ENCODE assay signal across 10 cellular contexts in the genomic region with DNA sequence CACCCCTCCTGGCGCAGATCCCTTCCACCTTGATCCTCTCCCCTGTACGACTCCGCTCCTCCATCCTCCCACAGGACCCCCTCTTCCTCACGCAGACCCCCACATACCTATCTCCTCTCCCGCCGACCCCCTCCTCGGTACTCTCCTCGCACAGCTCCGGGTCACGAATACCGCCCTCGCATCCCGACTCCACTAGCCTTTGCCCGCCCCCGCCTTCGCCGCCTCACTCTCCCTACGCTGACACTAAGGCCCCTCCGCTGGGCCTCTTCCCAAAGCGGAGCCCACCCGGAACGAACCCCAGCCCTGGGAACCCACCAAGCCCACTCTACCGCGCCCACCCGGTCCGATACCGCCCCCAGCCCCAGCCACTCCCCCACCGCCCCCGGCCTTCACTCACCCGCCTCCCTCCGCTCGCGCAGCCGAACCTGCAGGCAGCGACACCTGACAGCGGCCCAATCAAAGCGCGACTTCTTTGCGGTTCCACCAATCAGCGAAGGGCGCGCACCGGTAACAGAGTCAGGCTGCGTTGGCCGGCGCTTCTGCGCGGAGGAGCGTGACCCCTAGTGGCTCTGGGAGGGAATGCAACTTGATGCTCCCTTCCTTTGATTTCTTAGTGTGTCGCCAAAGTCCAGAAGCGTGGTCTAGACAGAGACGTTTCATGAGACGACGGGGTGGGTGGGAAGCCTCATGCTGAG. TPM values are rescaled to one million over a fixed set of nuclear protein-coding genes. Genes with fewer than 3 reads are reported as not detected.
DNase-seq lines count a peak whose midpoint lies in the region; ATAC-seq, FAIRE-seq and TF ChIP-seq lines count a peak whose summit lies in the region.
"Not testable (repeated sequence)": the region's sequence is repeated elsewhere in the genome, so short reads cannot be mapped to it uniquely, and the experiment has no call there.
"Had no signal": no experiment of that assay in that cellular context is flagged by ENCODE, and none has a peak within 500 bp of the region (broad histone marks: within the 10 kb centered on the region; RNA-seq: fewer than 3 reads in every experiment).

No MANE protein-coding gene starts in this region.

- H3K4me1 ChIP-seq in HCT116 (ENCODE audit: control insufficient read depth in 1 of 2, insufficient read depth in 2 of 2, low read length in 2 of 2): not testable (repeated sequence)

- not testable (repeated sequence) for H3K4me2 ChIP-seq in HCT116 (ENCODE audit: low read length)

- not testable (repeated sequence) for H3K9ac ChIP-seq in HCT116 (ENCODE audit: low read length)

- H3K36me3 ChIP-seq in HCT116 (ENCODE audit: control insufficient read depth in 1 of 2, insufficient read depth in 2 of 2, low read length in 2 of 2): not testable (repeated sequence)

- not testable (repeated sequence) for H3K36me3 Mint-ChIP-seq in activated naive CD4-positive, alpha-beta T cell treated with anti-CD3 and anti-CD28 coated beads, Interleukin-2, amount 50 U/mL, for 72 hours; stimulated activated naive B cell treated with anti-CD40 and anti-IgM and Interleukin-4, amounts not matched to agents 10 μg/mL and 1 μg/mL and 100 μg/mL, for 72 hours

- CTCF ChIA-PET in HCT116 (lab: Charles Lee): not testable (repeated sequence)

- not testable (repeated sequence) for H3K27me3 Mint-ChIP-seq in stimulated activated naive B cell treated with anti-CD40 and anti-IgM and Interleukin-4, amounts not matched to agents 10 μg/mL and 1 μg/mL and 100 μg/mL, for 72 hours

- not testable (repeated sequence) for H3K9me3 Mint-ChIP-seq in activated naive CD4-positive, alpha-beta T cell treated with anti-CD3 and anti-CD28 coated beads, Interleukin-2, amount 50 U/mL, for 72 hours; stimulated activated naive B cell treated with anti-CD40 and anti-IgM and Interleukin-4, amounts not matched to agents 10 μg/mL and 1 μg/mL and 100 μg/mL, for 72 hours

- TF ChIP-seq RAD21 in HCT116 (IDR thresholded peaks at IDR 0.05; ENCODE audit: low read depth): not testable (repeated sequence)

- not testable (repeated sequence) for H3K4me3 ChIP-seq in HCT116 (replicated peaks in 1 of 2; ENCODE audit: low read depth in 1 of 2, low read length in 2 of 2)

- not testable (repeated sequence) for H4K20me1 ChIP-seq in HCT116 (ENCODE audit: insufficient read depth)

- RAD21 ChIA-PET in HCT116 (lab: Charles Lee; ENCODE audit: low non-redundant PET in 1 of 2, low total read pairs in 2 of 2, uncharacterized antibody in 2 of 2, unreplicated experiment in 2 of 2): not testable (repeated sequence)

- not testable (repeated sequence) for H3K79me2 ChIP-seq in HCT116 (ENCODE audit: insufficient read depth, low read length)

- not testable (repeated sequence) for H3K4me1 Mint-ChIP-seq in stimulated activated naive B cell treated with anti-CD40 and anti-IgM and Interleukin-4, amounts not matched to agents 10 μg/mL and 1 μg/mL and 100 μg/mL, for 72 hours

- peak; percentile 84 for FAIRE-seq in islet of Langerhans (lab: Jason Lieb, UNC)

- H2AFZ ChIP-seq in HCT116 (ENCODE audit: low read depth, low read length, poor library complexity, severe bottlenecking): not testable (repeated sequence)

- BruUV-seq in HCT116 (replicated peaks; lab: Mats Ljungman, UMichigan): not testable (repeated sequence)

- POLR2A ChIA-PET in HCT116 (lab: Charles Lee): not testable (repeated sequence)

- H3K4me3 Mint-ChIP-seq in stimulated activated naive B cell treated with anti-CD40 and anti-IgM and Interleukin-4, amounts not matched to agents 10 μg/mL and 1 μg/mL and 100 μg/mL, for 72 hours: not testable (repeated sequence)

- TF ChIP-seq POLR2A in HCT116 (IDR thresholded peaks at IDR 0.05; ENCODE audit: borderline replicate concordance, extremely low read depth, insufficient read depth, insufficient read length): not testable (repeated sequence)

- ATAC-seq in GM18511 (IDR thresholded peaks at IDR 0.05; ENCODE audit: unreplicated experiment) (peak; percentile 98), GM19452 (IDR thresholded peaks at IDR 0.05; ENCODE audit: unreplicated experiment) (peak; percentile 94), HCT116 (peak; percentile 83), HG03064 (IDR thresholded peaks at IDR 0.05; ENCODE audit: low read depth, unreplicated experiment) (peak; percentile 92), HG03565 (IDR thresholded peaks at IDR 0.05; ENCODE audit: unreplicated experiment) (peak; percentile 96)
- peak; percentile 99 to 100 for ATAC-seq in activated naive CD4-positive, alpha-beta T cell treated with anti-CD3 and anti-CD28 coated beads, Interleukin-2, amount 50 U/mL, for 72 hours
- peak; percentile 97 to 98 for ATAC-seq in stimulated activated naive B cell treated with anti-CD40 and anti-IgM and Interleukin-4, amounts not matched to agents 10 μg/mL and 1 μg/mL and 100 μg/mL, for 72 hours (replicated peaks)

- H3K9me3 ChIP-seq in HCT116 (ENCODE audit: control insufficient read depth in 1 of 2, insufficient read depth in 1 of 2, low read depth in 1 of 2, low read length in 2 of 2): not testable (repeated sequence)

- not testable (repeated sequence) for TF ChIP-seq CTCF in HCT116 (IDR thresholded peaks at IDR 0.05 in 2 of 3, conservative IDR thresholded peaks at IDR 0.05 in 1 of 3; ENCODE audit: borderline replicate concordance in 1 of 3, insufficient read depth in 1 of 3, low read depth in 2 of 3, low read length in 2 of 3)

- not testable (repeated sequence) for H3K27ac Mint-ChIP-seq in activated naive CD4-positive, alpha-beta T cell treated with anti-CD3 and anti-CD28 coated beads, Interleukin-2, amount 50 U/mL, for 72 hours; stimulated activated naive B cell treated with anti-CD40 and anti-IgM and Interleukin-4, amounts not matched to agents 10 μg/mL and 1 μg/mL and 100 μg/mL, for 72 hours

- intact Hi-C loops in HCT116 (cut with micrococcal nuclease): not testable (repeated sequence)

- not testable (repeated sequence) for H3K27me3 ChIP-seq in HCT116 (ENCODE audit: insufficient read depth, low read length)

- not testable (repeated sequence) for DNase-seq in HCT116 (ENCODE audit: low read depth, low spot score); activated naive CD4-positive, alpha-beta T cell treated with anti-CD3 and anti-CD28 coated beads, Interleukin-2, amount 50 U/mL, for 72 hours (ENCODE audit: low spot score in 2 of 2); stimulated activated naive B cell treated with anti-CD40 and anti-IgM and Interleukin-4, amounts not matched to agents 10 μg/mL and 1 μg/mL and 100 μg/mL, for 72 hours

- H3K27ac ChIP-seq in HCT116 (ENCODE audit: low read depth, low read length): not testable (repeated sequence)

- H3K9me2 ChIP-seq in HCT116 (ENCODE audit: insufficient read depth): not testable (repeated sequence)

RNA-seq across cellular contexts. Expression of a gene that starts 3.9 kb away (rescaled TPM):
- total RNA-seq in HCT116 (2021; ENCODE audit: unreplicated experiment): 21.6 TPM
- 29.7 and 30.3 TPM in 2 replicates for polyA plus RNA-seq in HCT116 (2012)
- total RNA-seq in activated naive CD4-positive, alpha-beta T cell treated with anti-CD3 and anti-CD28 coated beads, Interleukin-2, amount 50 U/mL, for 72 hours: not detected
- total RNA-seq: dermis blood vessel endothelial cell, fibroblast of lung had no signal

RNA-seq across cellular contexts. Expression of a gene that starts 41.1 kb away (rescaled TPM):
- total RNA-seq in HCT116 (2021; ENCODE audit: unreplicated experiment): 3.6 TPM
- polyA plus RNA-seq in HCT116 (2012): 4.0 and 4.5 TPM in 2 replicates
- total RNA-seq in activated naive CD4-positive, alpha-beta T cell treated with anti-CD3 and anti-CD28 coated beads, Interleukin-2, amount 50 U/mL, for 72 hours: 1 to 10 TPM; 4.4 to 8.1 TPM

RNA-seq across cellular contexts. Expression of a gene that starts 56.5 kb away (rescaled TPM):
- 435 TPM for total RNA-seq in HCT116 (2021; ENCODE audit: unreplicated experiment)
- 446 and 653 TPM in 2 replicates for polyA plus RNA-seq in HCT116 (2012)
- total RNA-seq in activated naive CD4-positive, alpha-beta T cell treated with anti-CD3 and anti-CD28 coated beads, Interleukin-2, amount 50 U/mL, for 72 hours: 100 to 1,000 TPM; 144 to 224 TPM

Comparison
In these comparisons a context has a peak if more than half of its experiments do, and no peak if none do; other contexts are left out.
1. RNA of a gene that starts 3.9 kb away (total RNA-seq): 21.6 TPM in HCT116 (single experiment); not detected in activated naive CD4-positive, alpha-beta T cell treated with anti-CD3 and anti-CD28 coated beads, Interleukin-2, amount 50 U/mL, for 72 hours; every median in the first group is over 10 times any median in the second.
2. Peak in every context shown above with its lines, with median percentiles within 50 percentile points of each other: ATAC-seq.